19 cellular contexts compared by ENCODE assay signal in genomic region chr5:113311301-113311700, GRCh38.
DNase-seq lines count a peak whose midpoint lies in the region; ATAC-seq lines count a peak whose summit lies in the region.
"Had no signal": no experiment of that assay in that cellular context is flagged by ENCODE, and none has a peak within 500 bp of the region (broad histone marks: within the 10 kb centered on the region; RNA-seq: fewer than 3 reads in every experiment).

No MANE protein-coding gene starts in this region.

- peaks cover 22% of the 10 kb centered on the region for H3K27me3 Mint-ChIP-seq in activated CD4-positive, alpha-beta T cell treated with anti-CD3 and anti-CD28 coated beads, Interleukin-2, amount 10 ng/mL, durations not matched to agents 7 days and 5 days

- POLR2A ChIA-PET in activated CD4-positive, alpha-beta T cell treated with anti-CD3 and anti-CD28 coated beads, Interleukin-2, amount 10 ng/mL, durations not matched to agents 7 days and 5 days (lab: Charles Lee), result no interaction called here

- CTCF ChIA-PET in activated CD4-positive, alpha-beta T cell treated with anti-CD3 and anti-CD28 coated beads, Interleukin-2, amount 10 ng/mL, durations not matched to agents 7 days and 5 days (lab: Charles Lee), result no interaction called here

- DNase-seq in ELF-1 (ENCODE audit: low read depth, low spot score) (peak; percentile 21), MV-4-11 (lab: John Stamatoyannopoulos, UW) (peak; percentile 44), iris pigment epithelial cell (ENCODE audit: low read depth) (peak; percentile 24), NCI-H446 (lab: John Stamatoyannopoulos, UW) (no peak), AG08396 (ENCODE audit: low spot score) (no peak)
- DNase-seq in stimulated activated naive CD8-positive, alpha-beta T cell treated with anti-CD3 and anti-CD28 coated beads, Interleukin-15, Interleukin-2, amounts not matched to agents 100 U/mL and 50 U/mL, for 24 hours, result no peak
- no peak for DNase-seq in activated CD4-positive, alpha-beta T cell treated with anti-CD3 and anti-CD28 coated beads, Interleukin-2, amount 10 ng/mL, durations not matched to agents 7 days and 5 days
- DNase-seq: CD4-positive, alpha-beta T cell; DMS53; MG63; NCI-H1048; NCI-H1417; NCI-H1694; NCI-H2029 treated with DMSO at 0.1 percent for 48 hours; NCI-H510A; PC-3 had no signal

- H3K27ac Mint-ChIP-seq in activated CD4-positive, alpha-beta T cell treated with anti-CD3 and anti-CD28 coated beads, Interleukin-2, amount 10 ng/mL, durations not matched to agents 7 days and 5 days, result no peak overlapping the region
- H3K27ac Mint-ChIP-seq: CD4-positive, alpha-beta T cell had no signal

- H3K4me3 Mint-ChIP-seq in activated CD4-positive, alpha-beta T cell treated with anti-CD3 and anti-CD28 coated beads, Interleukin-2, amount 10 ng/mL, durations not matched to agents 7 days and 5 days, result no peak overlapping the region
- H3K4me3 Mint-ChIP-seq: CD4-positive, alpha-beta T cell had no signal

- peak; percentile 91 for ATAC-seq in esophagus mucosa
- ATAC-seq in stimulated activated naive CD8-positive, alpha-beta T cell treated with anti-CD3 and anti-CD28 coated beads, Interleukin-15, Interleukin-2, amounts not matched to agents 100 U/mL and 50 U/mL, for 24 hours, result no peak
- ATAC-seq: GM12878, K562, PC-3 had no signal

- H3K9me3 Mint-ChIP-seq in activated CD4-positive, alpha-beta T cell treated with anti-CD3 and anti-CD28 coated beads, Interleukin-2, amount 10 ng/mL, durations not matched to agents 7 days and 5 days, result no peaks in the 10 kb centered on the region
- H3K9me3 Mint-ChIP-seq: CD4-positive, alpha-beta T cell had no signal

- H3K36me3 Mint-ChIP-seq in activated CD4-positive, alpha-beta T cell treated with anti-CD3 and anti-CD28 coated beads, Interleukin-2, amount 10 ng/mL, durations not matched to agents 7 days and 5 days (ENCODE audit: low read depth), result no peaks in the 10 kb centered on the region

- no peaks in the 10 kb centered on the region for H3K4me1 Mint-ChIP-seq in activated CD4-positive, alpha-beta T cell treated with anti-CD3 and anti-CD28 coated beads, Interleukin-2, amount 10 ng/mL, durations not matched to agents 7 days and 5 days

Comparison
In these comparisons a context has a peak if more than half of its experiments do, and no peak if none do; other contexts are left out.
1. DNase-seq: peak in ELF-1 (single experiment), MV-4-11 (single experiment) and iris pigment epithelial cell (single experiment); none in stimulated activated naive CD8-positive, alpha-beta T cell treated with anti-CD3 and anti-CD28 coated beads, Interleukin-15, Interleukin-2, amounts not matched to agents 100 U/mL and 50 U/mL, for 24 hours (single experiment), activated CD4-positive, alpha-beta T cell treated with anti-CD3 and anti-CD28 coated beads, Interleukin-2, amount 10 ng/mL, durations not matched to agents 7 days and 5 days (single experiment), NCI-H446 (0 of 2) and AG08396 (single experiment).